Comparison of ENCODE assay signal across 10 cellular contexts in the genomic region with DNA sequence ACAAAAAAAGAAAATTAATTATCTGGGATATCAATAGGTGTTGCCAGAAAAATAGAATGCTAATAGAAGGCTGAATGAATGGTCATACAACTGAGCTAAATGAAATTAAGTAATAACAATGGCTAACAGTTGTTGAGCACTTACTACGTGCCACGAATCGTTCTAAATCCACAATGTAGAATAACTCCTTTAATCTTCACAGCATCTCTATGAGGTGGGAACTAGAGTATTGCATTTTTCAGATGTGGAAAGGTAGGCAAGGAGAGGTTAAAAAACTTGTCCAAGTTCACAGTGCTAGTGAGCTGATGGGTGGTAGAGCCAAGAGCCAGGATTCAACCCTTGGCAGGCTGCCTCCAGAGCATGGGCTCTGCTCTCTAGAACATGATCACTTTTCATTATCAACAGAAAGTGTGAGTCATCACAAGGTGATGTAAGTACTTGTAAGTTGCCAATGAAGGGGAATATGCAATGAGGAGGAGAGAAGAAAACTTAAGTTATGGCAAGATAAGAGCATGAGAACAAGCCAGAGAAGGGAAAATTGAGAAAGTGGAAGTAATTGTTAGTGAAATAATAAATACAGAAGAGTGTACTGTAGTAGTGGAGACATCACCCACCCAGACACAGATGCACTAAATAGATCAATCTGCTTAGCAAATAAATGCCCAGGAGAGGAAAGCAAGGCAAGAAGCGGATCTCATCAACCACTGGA.
DNase-seq lines count a peak whose midpoint lies in the region; ATAC-seq and TF ChIP-seq lines count a peak whose summit lies in the region.
"Had no signal": no experiment of that assay in that cellular context is flagged by ENCODE, and none has a peak within 500 bp of the region (broad histone marks: within the 10 kb centered on the region; RNA-seq: fewer than 3 reads in every experiment).

No MANE protein-coding gene starts in this region.

- H3K4me3 Mint-ChIP-seq in glutamatergic neuron (ENCODE audit: unreplicated experiment) = no peak overlapping the region

- peak overlapping the region; percentile 0 for H3K27ac Mint-ChIP-seq in glutamatergic neuron (ENCODE audit: unreplicated experiment)

- DNase-seq in NCI-H345 (lab: John Stamatoyannopoulos, UW) (peak; percentile 40), NCI-H345 treated with DMSO at 0.1 percent for 48 hours (lab: John Stamatoyannopoulos, UW; ENCODE audit: unreplicated experiment) (no peak), RKO (ENCODE audit: low spot score) (peak; percentile 62), glutamatergic neuron (no peak), stromal cell of bone marrow (ENCODE audit: low read depth) (peak; percentile 87), coronary artery (ENCODE audit: low spot score) (no peak)
- DNase-seq: BE2C had no signal

- TF ChIP-seq CTCF in glutamatergic neuron (IDR thresholded peaks at IDR 0.05; ENCODE audit: partially characterized antibody, unreplicated experiment) (no peak), coronary artery (IDR thresholded peaks at IDR 0.05) (no peak)

- H3K9me3 Mint-ChIP-seq in glutamatergic neuron (ENCODE audit: unreplicated experiment) = no peaks in the 10 kb centered on the region

- peak overlapping the region in 1 of 2 donors; percentile 27 for H3K27ac ChIP-seq in coronary artery

- peaks cover 1% of the 10 kb centered on the region for H3K27me3 Mint-ChIP-seq in glutamatergic neuron (ENCODE audit: unreplicated experiment)

- no peaks in the 10 kb centered on the region for H3K36me3 Mint-ChIP-seq in glutamatergic neuron (ENCODE audit: unreplicated experiment)

- ATAC-seq in HG03025 (IDR thresholded peaks at IDR 0.05; ENCODE audit: low FRiP score, unreplicated experiment) = no peak
- no peak for ATAC-seq in GM18511 (IDR thresholded peaks at IDR 0.05; ENCODE audit: unreplicated experiment)

- H3K4me3 ChIP-seq in coronary artery = no peak overlapping the region
- H3K4me3 ChIP-seq: HAP-1 had no signal

- H3K4me1 Mint-ChIP-seq in glutamatergic neuron (ENCODE audit: low read depth, unreplicated experiment) = peaks cover 3% of the 10 kb centered on the region

Comparison
In these comparisons a context has a peak if more than half of its experiments do, and no peak if none do; other contexts are left out.
1. DNase-seq: peak in NCI-H345 (single experiment), RKO (single experiment) and stromal cell of bone marrow (single experiment); none in NCI-H345 treated with DMSO at 0.1 percent for 48 hours (single experiment), glutamatergic neuron (single experiment) and coronary artery (single experiment).